ENCODE assay signal across 13 cellular contexts in genomic region chr9:98429613-98430012, GRCh38.
DNase-seq lines count a peak whose midpoint lies in the region; FAIRE-seq and TF ChIP-seq lines count a peak whose summit lies in the region.
"Had no signal": no experiment of that assay in that cellular context is flagged by ENCODE, and none has a peak within 500 bp of the region (broad histone marks: within the 10 kb centered on the region; RNA-seq: fewer than 3 reads in every experiment).

No MANE protein-coding gene starts in this region.

- H3K27me3 ChIP-seq in brain microvascular endothelial cell (replicated peaks): no peaks in the 10 kb centered on the region
- H3K27me3 ChIP-seq: Peyer's patch had no signal

- no peak overlapping the region for H3K27ac ChIP-seq in brain microvascular endothelial cell
- H3K27ac ChIP-seq: Peyer's patch had no signal

- in situ Hi-C loops in brain microvascular endothelial cell (cut with HindIII; ENCODE audit: low pct_ligation_motif_present, low sequenced_read_pairs): no loop called here

- FAIRE-seq in H54 (lab: Jason Lieb, UNC): no peak
- FAIRE-seq: GM18507 had no signal

- H3K4me3 ChIP-seq in choroid plexus epithelial cell (ENCODE audit: low read depth, low read length) (no peak overlapping the region), brain microvascular endothelial cell (ENCODE audit: low read depth, low read length) (no peak overlapping the region)
- H3K4me3 ChIP-seq: Peyer's patch had no signal

- no peak for TF ChIP-seq POLR2A in H54 (IDR thresholded peaks at IDR 0.05; ENCODE audit: low read depth, low read length)

- H3K36me3 ChIP-seq in brain microvascular endothelial cell (replicated peaks): no peaks in the 10 kb centered on the region
- H3K36me3 ChIP-seq: Peyer's patch had no signal

- DNase-seq in DMS 273 (lab: John Stamatoyannopoulos, UW; ENCODE audit: unreplicated experiment) (peak; percentile 37), NCI-H226 (peak; percentile 33), choroid plexus epithelial cell (ENCODE audit: low read depth) (peak; percentile 58), myocyte (ENCODE audit: low read depth) (peak; percentile 11), brain microvascular endothelial cell (no peak), GM10266 (ENCODE audit: extremely low spot score) (no peak), H54 (ENCODE audit: insufficient read length, low spot score) (no peak)
- no peak for DNase-seq in stimulated activated CD4-positive, alpha-beta T cell treated with anti-CD3 and anti-CD28 coated beads, Interleukin-2, amount 100 ng/mL, for 24 hours
- DNase-seq: activated T-cell treated with anti-CD3 and anti-CD28 coated beads, Interleukin-2, amount 50 U/mL, for 4 hours; immature natural killer cell; NCI-H2081; Peyer's patch had no signal

- no peak for TF ChIP-seq CTCF in choroid plexus epithelial cell (conservative IDR thresholded peaks at IDR 0.05; ENCODE audit: low read depth, low read length)
- no peak for TF ChIP-seq CTCF in brain microvascular endothelial cell (IDR thresholded peaks at IDR 0.05; ENCODE audit: low read depth, low read length, missing control alignments)
- TF ChIP-seq CTCF in GM10266 (IDR thresholded peaks at IDR 0.05; ENCODE audit: control insufficient read depth, insufficient read depth, low read depth, missing control alignments): no peak

Comparison
In these comparisons a context has a peak if more than half of its experiments do, and no peak if none do; other contexts are left out.
1. DNase-seq: peak in DMS 273 (single experiment), NCI-H226 (single experiment), choroid plexus epithelial cell (single experiment) and myocyte (single experiment); none in brain microvascular endothelial cell (single experiment), GM10266 (single experiment), H54 (single experiment) and stimulated activated CD4-positive, alpha-beta T cell treated with anti-CD3 and anti-CD28 coated beads, Interleukin-2, amount 100 ng/mL, for 24 hours (0 of 2).